In genomic region chr1:184953600-184954219, GRCh38 we compare ENCODE assay signal across 2 cellular contexts.
TF ChIP-seq lines count a peak whose summit lies in the region.

No MANE protein-coding gene starts in this region.

TF ChIP-seq in GM12878, 131 proteins besides CTCF, POLR2A, EP300 and RAD21 (continued from another document):
- TF ChIP-seq NFIC (IDR thresholded peaks at IDR 0.05; ENCODE audit: low read depth, low read length) = peak; percentile 54; the same call in 1 of the 2 replicates
- TF ChIP-seq USF1 (IDR thresholded peaks at IDR 0.05; ENCODE audit: borderline replicate concordance, extremely low read length, insufficient read depth, low read depth, low read length) = no peak
- no peak for TF ChIP-seq ZBTB40 (IDR thresholded peaks at IDR 0.05; ENCODE audit: borderline replicate concordance)
- 0 out of 2 replicates have a peak, but pooled peaks have one; percentile 4 for TF ChIP-seq TCF7 (IDR thresholded peaks at IDR 0.05; ENCODE audit: borderline replicate concordance)

TF ChIP-seq in GM12891, 5 proteins besides CTCF, POLR2A, EP300 and RAD21 (continued from another document):
- TF ChIP-seq POU2F2 (IDR thresholded peaks at IDR 0.05; ENCODE audit: low read depth, low read length) (no peak), PAX5 (IDR thresholded peaks at IDR 0.05; ENCODE audit: insufficient read depth, low read length, severe bottlenecking) (no peak), SPI1 (IDR thresholded peaks at IDR 0.05; ENCODE audit: low read depth, low read length) (no peak), POLR2AphosphoS5 (IDR thresholded peaks at IDR 0.05; ENCODE audit: low read depth, low read length) (no peak)
